In the genomic region with DNA sequence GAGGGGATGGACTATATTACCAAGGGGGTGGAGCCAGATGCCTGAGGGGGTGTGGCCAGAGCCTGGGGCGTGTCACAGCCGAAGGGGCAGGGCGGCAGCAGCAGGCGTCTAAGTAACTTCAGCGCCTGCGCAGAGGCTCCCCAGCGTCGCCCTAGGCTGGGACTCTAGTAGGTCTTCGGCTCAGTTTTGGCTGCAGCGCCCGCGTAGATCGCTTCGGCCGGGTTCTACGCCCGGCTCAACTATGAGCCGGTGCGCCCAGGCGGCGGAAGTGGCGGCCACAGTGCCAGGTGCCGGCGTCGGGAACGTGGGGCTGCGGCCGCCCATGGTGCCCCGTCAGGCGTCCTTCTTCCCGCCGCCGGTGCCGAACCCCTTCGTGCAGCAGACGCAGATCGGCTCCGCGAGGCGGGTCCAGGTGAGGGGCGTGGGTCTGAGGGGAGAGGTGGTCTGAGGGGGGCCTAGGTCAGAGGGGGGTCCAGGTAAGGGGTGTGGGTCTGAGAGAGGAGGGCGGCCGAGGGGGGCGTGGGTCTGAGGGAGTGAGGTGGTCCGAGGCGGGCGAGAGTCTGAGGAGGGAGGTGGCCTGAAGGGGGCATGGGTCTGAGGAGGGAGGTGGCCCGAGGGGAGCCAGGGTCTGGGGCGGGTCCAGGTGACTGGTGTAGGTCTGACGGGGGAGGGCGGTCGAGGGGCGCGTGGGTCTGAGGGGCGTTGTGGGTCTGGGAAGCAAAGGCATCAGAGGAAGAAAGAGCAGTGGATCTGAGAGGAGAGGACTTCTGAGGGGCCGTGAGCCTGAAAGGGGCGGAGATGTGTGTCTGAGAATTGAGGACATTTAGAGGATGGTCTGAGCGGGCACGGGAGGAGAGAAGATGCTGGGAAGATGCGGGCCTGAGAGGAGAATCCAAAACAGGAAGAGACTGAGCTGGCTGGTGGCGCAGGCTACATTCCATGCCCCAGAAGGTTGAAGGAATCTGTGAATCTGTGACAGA, we compare ENCODE assay signal across 1 cellular context.
TF ChIP-seq lines count a peak whose summit lies in the region.

A gene with protein sequence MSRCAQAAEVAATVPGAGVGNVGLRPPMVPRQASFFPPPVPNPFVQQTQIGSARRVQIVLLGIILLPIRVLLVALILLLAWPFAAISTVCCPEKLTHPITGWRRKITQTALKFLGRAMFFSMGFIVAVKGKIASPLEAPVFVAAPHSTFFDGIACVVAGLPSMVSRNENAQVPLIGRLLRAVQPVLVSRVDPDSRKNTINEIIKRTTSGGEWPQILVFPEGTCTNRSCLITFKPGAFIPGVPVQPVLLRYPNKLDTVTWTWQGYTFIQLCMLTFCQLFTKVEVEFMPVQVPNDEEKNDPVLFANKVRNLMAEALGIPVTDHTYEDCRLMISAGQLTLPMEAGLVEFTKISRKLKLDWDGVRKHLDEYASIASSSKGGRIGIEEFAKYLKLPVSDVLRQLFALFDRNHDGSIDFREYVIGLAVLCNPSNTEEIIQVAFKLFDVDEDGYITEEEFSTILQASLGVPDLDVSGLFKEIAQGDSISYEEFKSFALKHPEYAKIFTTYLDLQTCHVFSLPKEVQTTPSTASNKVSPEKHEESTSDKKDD (plus strand): TSS at position 132 of the 980 bp plus-strand sequence. CDS start 110 bp downstream, at position 242.

TF ChIP-seq in HepG2, 621 proteins besides CTCF, POLR2A, EP300 and RAD21 (continued from another document and continues in another):
- TF ChIP-seq, protein P1, sequence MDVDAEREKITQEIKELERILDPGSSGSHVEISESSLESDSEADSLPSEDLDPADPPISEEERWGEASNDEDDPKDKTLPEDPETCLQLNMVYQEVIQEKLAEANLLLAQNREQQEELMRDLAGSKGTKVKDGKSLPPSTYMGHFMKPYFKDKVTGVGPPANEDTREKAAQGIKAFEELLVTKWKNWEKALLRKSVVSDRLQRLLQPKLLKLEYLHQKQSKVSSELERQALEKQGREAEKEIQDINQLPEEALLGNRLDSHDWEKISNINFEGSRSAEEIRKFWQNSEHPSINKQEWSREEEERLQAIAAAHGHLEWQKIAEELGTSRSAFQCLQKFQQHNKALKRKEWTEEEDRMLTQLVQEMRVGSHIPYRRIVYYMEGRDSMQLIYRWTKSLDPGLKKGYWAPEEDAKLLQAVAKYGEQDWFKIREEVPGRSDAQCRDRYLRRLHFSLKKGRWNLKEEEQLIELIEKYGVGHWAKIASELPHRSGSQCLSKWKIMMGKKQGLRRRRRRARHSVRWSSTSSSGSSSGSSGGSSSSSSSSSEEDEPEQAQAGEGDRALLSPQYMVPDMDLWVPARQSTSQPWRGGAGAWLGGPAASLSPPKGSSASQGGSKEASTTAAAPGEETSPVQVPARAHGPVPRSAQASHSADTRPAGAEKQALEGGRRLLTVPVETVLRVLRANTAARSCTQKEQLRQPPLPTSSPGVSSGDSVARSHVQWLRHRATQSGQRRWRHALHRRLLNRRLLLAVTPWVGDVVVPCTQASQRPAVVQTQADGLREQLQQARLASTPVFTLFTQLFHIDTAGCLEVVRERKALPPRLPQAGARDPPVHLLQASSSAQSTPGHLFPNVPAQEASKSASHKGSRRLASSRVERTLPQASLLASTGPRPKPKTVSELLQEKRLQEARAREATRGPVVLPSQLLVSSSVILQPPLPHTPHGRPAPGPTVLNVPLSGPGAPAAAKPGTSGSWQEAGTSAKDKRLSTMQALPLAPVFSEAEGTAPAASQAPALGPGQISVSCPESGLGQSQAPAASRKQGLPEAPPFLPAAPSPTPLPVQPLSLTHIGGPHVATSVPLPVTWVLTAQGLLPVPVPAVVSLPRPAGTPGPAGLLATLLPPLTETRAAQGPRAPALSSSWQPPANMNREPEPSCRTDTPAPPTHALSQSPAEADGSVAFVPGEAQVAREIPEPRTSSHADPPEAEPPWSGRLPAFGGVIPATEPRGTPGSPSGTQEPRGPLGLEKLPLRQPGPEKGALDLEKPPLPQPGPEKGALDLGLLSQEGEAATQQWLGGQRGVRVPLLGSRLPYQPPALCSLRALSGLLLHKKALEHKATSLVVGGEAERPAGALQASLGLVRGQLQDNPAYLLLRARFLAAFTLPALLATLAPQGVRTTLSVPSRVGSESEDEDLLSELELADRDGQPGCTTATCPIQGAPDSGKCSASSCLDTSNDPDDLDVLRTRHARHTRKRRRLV (CRISPR knock-in tag; IDR thresholded peaks at IDR 0.05): 0 out of 2 replicates have a peak, but pooled peaks have one; percentile 46
- no peak for TF ChIP-seq ZNF441 (CRISPR knock-in tag; IDR thresholded peaks at IDR 0.05; ENCODE audit: borderline replicate concordance)
- no peak for TF ChIP-seq ZNF619 (CRISPR knock-in tag; IDR thresholded peaks at IDR 0.05)
- TF ChIP-seq, protein P2, sequence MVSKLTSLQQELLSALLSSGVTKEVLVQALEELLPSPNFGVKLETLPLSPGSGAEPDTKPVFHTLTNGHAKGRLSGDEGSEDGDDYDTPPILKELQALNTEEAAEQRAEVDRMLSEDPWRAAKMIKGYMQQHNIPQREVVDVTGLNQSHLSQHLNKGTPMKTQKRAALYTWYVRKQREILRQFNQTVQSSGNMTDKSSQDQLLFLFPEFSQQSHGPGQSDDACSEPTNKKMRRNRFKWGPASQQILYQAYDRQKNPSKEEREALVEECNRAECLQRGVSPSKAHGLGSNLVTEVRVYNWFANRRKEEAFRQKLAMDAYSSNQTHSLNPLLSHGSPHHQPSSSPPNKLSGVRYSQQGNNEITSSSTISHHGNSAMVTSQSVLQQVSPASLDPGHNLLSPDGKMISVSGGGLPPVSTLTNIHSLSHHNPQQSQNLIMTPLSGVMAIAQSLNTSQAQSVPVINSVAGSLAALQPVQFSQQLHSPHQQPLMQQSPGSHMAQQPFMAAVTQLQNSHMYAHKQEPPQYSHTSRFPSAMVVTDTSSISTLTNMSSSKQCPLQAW (CRISPR knock-in tag; IDR thresholded peaks at IDR 0.05): no peak
- TF ChIP-seq, protein P3, sequence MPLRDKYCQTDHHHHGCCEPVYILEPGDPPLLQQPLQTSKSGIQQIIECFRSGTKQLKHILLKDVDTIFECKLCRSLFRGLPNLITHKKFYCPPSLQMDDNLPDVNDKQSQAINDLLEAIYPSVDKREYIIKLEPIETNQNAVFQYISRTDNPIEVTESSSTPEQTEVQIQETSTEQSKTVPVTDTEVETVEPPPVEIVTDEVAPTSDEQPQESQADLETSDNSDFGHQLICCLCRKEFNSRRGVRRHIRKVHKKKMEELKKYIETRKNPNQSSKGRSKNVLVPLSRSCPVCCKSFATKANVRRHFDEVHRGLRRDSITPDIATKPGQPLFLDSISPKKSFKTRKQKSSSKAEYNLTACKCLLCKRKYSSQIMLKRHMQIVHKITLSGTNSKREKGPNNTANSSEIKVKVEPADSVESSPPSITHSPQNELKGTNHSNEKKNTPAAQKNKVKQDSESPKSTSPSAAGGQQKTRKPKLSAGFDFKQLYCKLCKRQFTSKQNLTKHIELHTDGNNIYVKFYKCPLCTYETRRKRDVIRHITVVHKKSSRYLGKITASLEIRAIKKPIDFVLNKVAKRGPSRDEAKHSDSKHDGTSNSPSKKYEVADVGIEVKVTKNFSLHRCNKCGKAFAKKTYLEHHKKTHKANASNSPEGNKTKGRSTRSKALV (CRISPR knock-in tag; IDR thresholded peaks at IDR 0.05): peak; percentile 60; the same call in 1 of the 2 replicates
- 0 out of 2 replicates have a peak, but pooled peaks have one; percentile 54 for TF ChIP-seq TP53 (CRISPR knock-in tag; conservative IDR thresholded peaks at IDR 0.05)
- TF ChIP-seq NAIF1 (CRISPR knock-in tag; IDR thresholded peaks at IDR 0.05; ENCODE audit: borderline replicate concordance): no peak
- TF ChIP-seq FOXO1 (CRISPR knock-in tag; IDR thresholded peaks at IDR 0.05): no peak
- TF ChIP-seq, protein P4, sequence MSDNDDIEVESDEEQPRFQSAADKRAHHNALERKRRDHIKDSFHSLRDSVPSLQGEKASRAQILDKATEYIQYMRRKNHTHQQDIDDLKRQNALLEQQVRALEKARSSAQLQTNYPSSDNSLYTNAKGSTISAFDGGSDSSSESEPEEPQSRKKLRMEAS (IDR thresholded peaks at IDR 0.05): peak; percentile 32
- TF ChIP-seq ZFP82 (CRISPR knock-in tag; IDR thresholded peaks at IDR 0.05; ENCODE audit: borderline replicate concordance): no peak
- no peak for TF ChIP-seq ZNF569 (CRISPR knock-in tag; IDR thresholded peaks at IDR 0.05; ENCODE audit: borderline replicate concordance)
- no peak for TF ChIP-seq ATRX (CRISPR knock-in tag; IDR thresholded peaks at IDR 0.05; ENCODE audit: borderline replicate concordance)
- TF ChIP-seq ZNF251 (CRISPR knock-in tag; IDR thresholded peaks at IDR 0.05): no peak
- TF ChIP-seq MAZ (IDR thresholded peaks at IDR 0.05; ENCODE audit: borderline replicate concordance, low read depth, low read length): no peak
- 0 out of 2 replicates have a peak, but pooled peaks have one; percentile 56 for TF ChIP-seq MAZ (CRISPR knock-in tag; IDR thresholded peaks at IDR 0.05; ENCODE audit: low read depth)
- TF ChIP-seq, protein P5, sequence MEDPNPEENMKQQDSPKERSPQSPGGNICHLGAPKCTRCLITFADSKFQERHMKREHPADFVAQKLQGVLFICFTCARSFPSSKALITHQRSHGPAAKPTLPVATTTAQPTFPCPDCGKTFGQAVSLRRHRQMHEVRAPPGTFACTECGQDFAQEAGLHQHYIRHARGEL (CRISPR knock-in tag; IDR thresholded peaks at IDR 0.05): no peak
- no peak for TF ChIP-seq ISX (CRISPR knock-in tag; conservative IDR thresholded peaks at IDR 0.05)
- no peak for TF ChIP-seq CHD2 (IDR thresholded peaks at IDR 0.05; ENCODE audit: low read depth, low read length)
- TF ChIP-seq, protein P6, sequence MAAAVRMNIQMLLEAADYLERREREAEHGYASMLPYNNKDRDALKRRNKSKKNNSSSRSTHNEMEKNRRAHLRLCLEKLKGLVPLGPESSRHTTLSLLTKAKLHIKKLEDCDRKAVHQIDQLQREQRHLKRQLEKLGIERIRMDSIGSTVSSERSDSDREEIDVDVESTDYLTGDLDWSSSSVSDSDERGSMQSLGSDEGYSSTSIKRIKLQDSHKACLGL (CRISPR knock-in tag; IDR thresholded peaks at IDR 0.05): peak; percentile 75; the same call in 1 of the 2 replicates
- TF ChIP-seq HDAC1 (CRISPR knock-in tag; IDR thresholded peaks at IDR 0.05): peak; percentile 49; the same call in 1 of the 2 replicates
- no peak for TF ChIP-seq ZBTB8A (CRISPR knock-in tag; IDR thresholded peaks at IDR 0.05; ENCODE audit: borderline replicate concordance, low read depth)
- TF ChIP-seq, protein P7, sequence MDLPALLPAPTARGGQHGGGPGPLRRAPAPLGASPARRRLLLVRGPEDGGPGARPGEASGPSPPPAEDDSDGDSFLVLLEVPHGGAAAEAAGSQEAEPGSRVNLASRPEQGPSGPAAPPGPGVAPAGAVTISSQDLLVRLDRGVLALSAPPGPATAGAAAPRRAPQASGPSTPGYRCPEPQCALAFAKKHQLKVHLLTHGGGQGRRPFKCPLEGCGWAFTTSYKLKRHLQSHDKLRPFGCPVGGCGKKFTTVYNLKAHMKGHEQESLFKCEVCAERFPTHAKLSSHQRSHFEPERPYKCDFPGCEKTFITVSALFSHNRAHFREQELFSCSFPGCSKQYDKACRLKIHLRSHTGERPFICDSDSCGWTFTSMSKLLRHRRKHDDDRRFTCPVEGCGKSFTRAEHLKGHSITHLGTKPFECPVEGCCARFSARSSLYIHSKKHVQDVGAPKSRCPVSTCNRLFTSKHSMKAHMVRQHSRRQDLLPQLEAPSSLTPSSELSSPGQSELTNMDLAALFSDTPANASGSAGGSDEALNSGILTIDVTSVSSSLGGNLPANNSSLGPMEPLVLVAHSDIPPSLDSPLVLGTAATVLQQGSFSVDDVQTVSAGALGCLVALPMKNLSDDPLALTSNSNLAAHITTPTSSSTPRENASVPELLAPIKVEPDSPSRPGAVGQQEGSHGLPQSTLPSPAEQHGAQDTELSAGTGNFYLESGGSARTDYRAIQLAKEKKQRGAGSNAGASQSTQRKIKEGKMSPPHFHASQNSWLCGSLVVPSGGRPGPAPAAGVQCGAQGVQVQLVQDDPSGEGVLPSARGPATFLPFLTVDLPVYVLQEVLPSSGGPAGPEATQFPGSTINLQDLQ (CRISPR knock-in tag; IDR thresholded peaks at IDR 0.05): no peak
- TF ChIP-seq ZNF224 (CRISPR knock-in tag; IDR thresholded peaks at IDR 0.05): no peak
- TF ChIP-seq, protein P8, sequence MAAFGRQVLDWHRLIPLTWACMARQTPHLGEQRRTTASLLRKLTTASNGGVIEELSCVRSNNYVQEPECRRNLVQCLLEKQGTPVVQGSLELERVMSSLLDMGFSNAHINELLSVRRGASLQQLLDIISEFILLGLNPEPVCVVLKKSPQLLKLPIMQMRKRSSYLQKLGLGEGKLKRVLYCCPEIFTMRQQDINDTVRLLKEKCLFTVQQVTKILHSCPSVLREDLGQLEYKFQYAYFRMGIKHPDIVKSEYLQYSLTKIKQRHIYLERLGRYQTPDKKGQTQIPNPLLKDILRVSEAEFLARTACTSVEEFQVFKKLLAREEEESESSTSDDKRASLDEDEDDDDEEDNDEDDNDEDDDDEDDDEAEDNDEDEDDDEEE (CRISPR knock-in tag; IDR thresholded peaks at IDR 0.05): no peak
- no peak for TF ChIP-seq TCF7 (IDR thresholded peaks at IDR 0.05; ENCODE audit: low read depth)
- no peak for TF ChIP-seq XBP1 (CRISPR knock-in tag; IDR thresholded peaks at IDR 0.05)
- TF ChIP-seq, protein P9, sequence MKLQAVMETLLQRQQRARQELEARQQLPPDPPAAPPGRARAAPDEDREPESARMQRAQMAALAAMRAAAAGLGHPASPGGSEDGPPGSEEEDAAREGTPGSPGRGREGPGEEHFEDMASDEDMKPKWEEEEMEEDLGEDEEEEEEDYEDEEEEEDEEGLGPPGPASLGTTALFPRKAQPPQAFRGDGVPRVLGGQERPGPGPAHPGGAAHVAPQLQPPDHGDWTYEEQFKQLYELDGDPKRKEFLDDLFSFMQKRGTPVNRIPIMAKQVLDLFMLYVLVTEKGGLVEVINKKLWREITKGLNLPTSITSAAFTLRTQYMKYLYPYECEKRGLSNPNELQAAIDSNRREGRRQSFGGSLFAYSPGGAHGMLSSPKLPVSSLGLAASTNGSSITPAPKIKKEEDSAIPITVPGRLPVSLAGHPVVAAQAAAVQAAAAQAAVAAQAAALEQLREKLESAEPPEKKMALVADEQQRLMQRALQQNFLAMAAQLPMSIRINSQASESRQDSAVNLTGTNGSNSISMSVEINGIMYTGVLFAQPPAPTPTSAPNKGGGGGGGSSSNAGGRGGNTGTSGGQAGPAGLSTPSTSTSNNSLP (IDR thresholded peaks at IDR 0.05; ENCODE audit: low read depth, low read length): no peak
- no peak for TF ChIP-seq HIVEP1 (CRISPR knock-in tag; IDR thresholded peaks at IDR 0.05)
- TF ChIP-seq AKAP8 (CRISPR knock-in tag; IDR thresholded peaks at IDR 0.05): no peak
- TF ChIP-seq ZNF788 (CRISPR knock-in tag; IDR thresholded peaks at IDR 0.05; ENCODE audit: borderline replicate concordance): no peak; the same call in 1 of the 2 replicates
- no peak for TF ChIP-seq SRSF4 (IDR thresholded peaks at IDR 0.05; ENCODE audit: low read depth, low read length, poor library complexity, severe bottlenecking)
- no peak for TF ChIP-seq U2AF2 (IDR thresholded peaks at IDR 0.05; ENCODE audit: low read depth, low read length)
